ENCODE assay signal across 32 cellular contexts in genomic region chr3:137204409-137204808, GRCh38.
"Had no signal": no experiment of that assay in that cellular context is flagged by ENCODE, and none has a peak within 500 bp of the region (broad histone marks: within the 10 kb centered on the region; RNA-seq: fewer than 3 reads in every experiment).

No MANE protein-coding gene starts in this region.

- H3K4me1 ChIP-seq: Peyer's patch had no signal

- H3K27me3 ChIP-seq: brain microvascular endothelial cell, Peyer's patch had no signal

- H3K27ac ChIP-seq: brain microvascular endothelial cell, Peyer's patch, RWPE1, VCaP had no signal

- H3K36me3 ChIP-seq: brain microvascular endothelial cell, Peyer's patch had no signal

- DNase-seq: activated B cell treated with CpG ODN at 0.5 μM for 24 hours; activated CD4-positive, alpha-beta memory T cell treated with anti-CD3 and anti-CD28 coated beads, Interleukin-2, amount 10 ng/mL, durations not matched to agents 7 days and 5 days; activated CD4-positive, alpha-beta T cell treated with anti-CD3 and anti-CD28 coated beads for 4 hours; activated CD4-positive, CD25-positive, alpha-beta regulatory T cell treated with anti-CD3 and anti-CD28 coated beads, Interleukin-2, amount 50 U/mL, for 72 hours; activated CD8-positive, alpha-beta memory T cell treated with anti-CD3 and anti-CD28 coated beads for 24 hours; activated CD8-positive, alpha-beta memory T cell treated with anti-CD3 and anti-CD28 coated beads, Interleukin-2, amount 10 ng/mL, durations not matched to agents 7 days and 5 days; activated effector memory CD4-positive, alpha-beta T cell treated with anti-CD3 and anti-CD28 coated beads, Interleukin-2, amount 50 U/mL, for 16 hours; activated naive CD4-positive, alpha-beta T cell; activated naive CD4-positive, alpha-beta T cell treated with anti-CD3 and anti-CD28 coated beads, Interleukin-2, amount 50 U/mL, for 16 hours; activated naive CD8-positive, alpha-beta T cell treated with anti-CD3 and anti-CD28 coated beads for 36 hours; activated T-cell treated with anti-CD3 and anti-CD28 coated beads, Interleukin-2, amount 50 U/mL, for 1 hour; activated T-cell treated with anti-CD3 and anti-CD28 coated beads, Interleukin-2, amount 50 U/mL, for 72 hours; amniotic stem cell; aorta; brain microvascular endothelial cell; central memory CD4-positive, alpha-beta T cell; Karpas-422; NCI-H1105; NCI-H1417 treated with DMSO at 0.1 percent for 48 hours; NCI-H187 treated with DMSO at 0.1 percent for 48 hours; NCI-H2081; NCI-H345; NCI-H524 treated with DMSO at 0.1 percent for 48 hours; PC-3; Peyer's patch; SIG-M5; SW 1271; T-helper 1 cell; T-helper 2 cell; T-helper 9 cell had no signal

- H3K9me3 ChIP-seq: Peyer's patch had no signal

- H3K4me3 ChIP-seq: Peyer's patch had no signal
